Comparison of ENCODE assay signal across 9 cellular contexts in the genomic region with DNA sequence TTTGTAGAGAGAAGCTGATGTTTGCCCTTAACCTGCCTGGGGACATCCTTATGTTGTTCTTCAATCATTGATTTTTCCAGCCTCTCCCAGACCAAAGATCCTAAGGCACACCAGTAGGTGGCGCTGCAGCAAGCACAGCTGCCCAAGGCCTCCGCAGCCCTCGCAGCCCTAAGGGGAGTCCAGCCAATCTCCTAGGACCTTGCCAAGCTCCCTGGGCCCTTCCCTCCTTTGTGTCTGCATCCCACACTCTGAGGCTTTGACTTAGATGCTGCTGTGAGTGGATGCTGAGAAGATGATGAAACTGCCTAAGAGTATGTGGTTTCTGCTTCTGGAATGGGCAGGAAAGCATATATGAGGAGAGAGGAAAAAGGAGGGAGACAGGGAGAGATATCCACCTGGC. TPM values are rescaled to one million over a fixed set of nuclear protein-coding genes. Genes with fewer than 3 reads are reported as not detected.
DNase-seq lines count a peak whose midpoint lies in the region; ATAC-seq, FAIRE-seq and TF ChIP-seq lines count a peak whose summit lies in the region.
"Had no signal": no experiment of that assay in that cellular context is flagged by ENCODE, and none has a peak within 500 bp of the region (broad histone marks: within the 10 kb centered on the region; RNA-seq: fewer than 3 reads in every experiment).

No MANE protein-coding gene starts in this region.

- no peaks in the 10 kb centered on the region for H3K27me3 ChIP-seq in A673 (replicated peaks; ENCODE audit: insufficient read depth, low read depth, low read length, poor library complexity)
- peaks cover 0 to 9% (median 0%) of the 10 kb centered on the region in 3 donors for H3K27me3 ChIP-seq in psoas muscle (ENCODE audit: insufficient read depth in 3 of 3, low read length in 2 of 3)

- H3K4me1 ChIP-seq in A673 (ENCODE audit: insufficient read depth, low read length, poor library complexity, severe bottlenecking), result peaks cover 19% of the 10 kb centered on the region
- H3K4me1 ChIP-seq in psoas muscle, result no peaks in the 10 kb centered on the region
- H3K4me1 ChIP-seq: HAP-1 had no signal

- H3K4me3 ChIP-seq in A673 (ENCODE audit: low read depth, low read length, poor library complexity, severe bottlenecking), result no peak overlapping the region
- no peak overlapping the region for H3K4me3 ChIP-seq in fibroblast of villous mesenchyme (ENCODE audit: low read depth, low read length)
- no peak overlapping the region for H3K4me3 ChIP-seq in psoas muscle
- H3K4me3 ChIP-seq: HAP-1 had no signal

- H3K9me3 ChIP-seq in A673 (ENCODE audit: low read depth, low read length, poor library complexity, severe bottlenecking) (no peaks in the 10 kb centered on the region), psoas muscle (peaks cover 2% of the 10 kb centered on the region)
- H3K9me3 ChIP-seq: HAP-1 had no signal

- ATAC-seq in psoas muscle (peak in 1 of 4 donors; percentile 53), HG03439 (IDR thresholded peaks at IDR 0.05; ENCODE audit: unreplicated experiment) (no peak), HG03196 (IDR thresholded peaks at IDR 0.05; ENCODE audit: unreplicated experiment) (no peak)

- CTCF ChIA-PET in A673 (lab: Charles Lee), result interaction anchor here (0.7 to 1.1 kb wide), 2 partner anchors 8 to 35 kb away, joined by 3 to 4 read pairs; no protein-coding TSS in a partner anchor
- CTCF ChIA-PET in RWPE1 (lab: Yijun Ruan, JAX), result interaction anchor here (0.7 to 1.6 kb wide), 4 partner anchors 8 to 107 kb away, joined by 3 to 7 read pairs (median 4); no protein-coding TSS in a partner anchor

- 2 to 6% (median 4%) methylated on average over 3 of the region's 3 CpGs for WGBS in psoas muscle, 3 donors

- DNase-seq in A673 (ENCODE audit: low spot score), result peak; percentile 66
- DNase-seq in RWPE1 (ENCODE audit: low spot score), result peak; percentile 26
- peak; percentile 57 for DNase-seq in fibroblast of villous mesenchyme (ENCODE audit: low read depth)
- DNase-seq in psoas muscle, result peak in 1 of 2 donors; percentile 29
- DNase-seq in RCC 7860 (ENCODE audit: low spot score), result no peak

- no peak overlapping the region for H3K27ac ChIP-seq in A673 (ENCODE audit: low read depth, low read length, poor library complexity, severe bottlenecking)
- H3K27ac ChIP-seq in RWPE1, result no peak overlapping the region
- no peak overlapping the region for H3K27ac ChIP-seq in psoas muscle

- BruUV-seq in A673 (replicated peaks; lab: Mats Ljungman, UMichigan), result no TSS peak

- peak; percentile 79 for TF ChIP-seq CTCF in A673 (conservative IDR thresholded peaks at IDR 0.05; ENCODE audit: low read depth, low read length)
- TF ChIP-seq CTCF in GM12872 (IDR thresholded peaks at IDR 0.05; ENCODE audit: insufficient read depth, low read depth, low read length), result peak; percentile 70
- peak; percentile 40 for TF ChIP-seq CTCF in RWPE1 (conservative IDR thresholded peaks at IDR 0.05; ENCODE audit: low read depth)
- TF ChIP-seq CTCF in fibroblast of villous mesenchyme (IDR thresholded peaks at IDR 0.05; ENCODE audit: insufficient read depth, low read depth, low read length), result peak; percentile 84
- peak; percentile 60 for TF ChIP-seq CTCF in psoas muscle (IDR thresholded peaks at IDR 0.05)

- no peak for FAIRE-seq in RCC 7860 (lab: Jason Lieb, UNC)

- POLR2A ChIA-PET in A673 (lab: Charles Lee; ENCODE audit: low non-redundant PET), result no interaction called here
- POLR2A ChIA-PET in RWPE1 (lab: Yijun Ruan, JAX; ENCODE audit: low non-redundant PET), result no interaction called here

- no peaks in the 10 kb centered on the region for H3K36me3 ChIP-seq in A673 (ENCODE audit: insufficient read depth, low read length, poor library complexity, severe bottlenecking)
- no peaks in the 10 kb centered on the region for H3K36me3 ChIP-seq in psoas muscle (ENCODE audit: insufficient read depth in 1 of 2, low read depth in 1 of 2)
- H3K36me3 ChIP-seq: HAP-1 had no signal

- intact Hi-C loops in A673 (cut with micrococcal nuclease; ENCODE audit: unreplicated experiment) (loop anchor here (5.0 to 10.0 kb wide), 2 partner anchors 229 to 256 kb away; a partner anchor contains a TSS), psoas muscle (cut with DNase I) (loop anchor here in 1 of 2 donors (10.0 kb wide), 1 partner anchor 636 kb away; no protein-coding TSS in a partner anchor)

RNA-seq across cellular contexts. Expression of a gene that starts 47.1 kb away (rescaled TPM):
- total RNA-seq in A673 (2021) (not detected in 2 replicates), fibroblast of villous mesenchyme (not detected in 2 replicates), psoas muscle (not detected)
- not detected for polyA plus RNA-seq in psoas muscle
